Comparison of ENCODE assay signal across 26 cellular contexts in the genomic region with DNA sequence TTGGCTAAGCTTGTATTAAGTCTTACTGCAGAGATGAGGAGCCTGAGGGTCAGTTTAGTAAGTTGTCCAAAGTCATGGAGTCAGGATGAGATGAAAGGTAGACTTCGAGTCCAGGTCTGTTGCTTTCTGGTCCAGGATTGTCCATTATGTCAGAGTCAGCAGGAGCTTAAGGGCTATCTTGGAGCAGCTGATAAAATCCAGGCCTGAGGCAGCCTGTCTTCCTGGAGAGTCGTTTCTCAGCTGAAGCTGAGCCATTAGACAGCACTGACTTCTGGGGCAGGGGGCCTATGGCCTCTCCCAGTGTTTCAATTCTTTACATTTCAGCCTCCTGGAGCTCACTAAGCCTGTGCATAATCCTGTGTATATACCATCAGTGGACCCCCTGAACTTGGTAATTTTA.
DNase-seq lines count a peak whose midpoint lies in the region; ATAC-seq and TF ChIP-seq lines count a peak whose summit lies in the region.
"Had no signal": no experiment of that assay in that cellular context is flagged by ENCODE, and none has a peak within 500 bp of the region (broad histone marks: within the 10 kb centered on the region; RNA-seq: fewer than 3 reads in every experiment).

No MANE protein-coding gene starts in this region.

- H3K36me3 Mint-ChIP-seq in glutamatergic neuron (ENCODE audit: unreplicated experiment) (no peaks in the 10 kb centered on the region), neural progenitor cell (no peaks in the 10 kb centered on the region)
- H3K36me3 Mint-ChIP-seq in activated T-helper 17 cell treated with anti-CD3 and anti-CD28 coated beads, Interleukin-2, amount 50 U/mL, for 72 hours (ENCODE audit: low read depth): no peaks in the 10 kb centered on the region
- H3K36me3 Mint-ChIP-seq: CD14-positive monocyte; CD8-positive, alpha-beta memory T cell had no signal

- no peaks in the 10 kb centered on the region for H4K20me1 ChIP-seq in neural progenitor cell (ENCODE audit: low read depth)

- H2AFZ ChIP-seq in neural progenitor cell (replicated peaks): no peak overlapping the region

- no peak for TF ChIP-seq CTCF in glutamatergic neuron (IDR thresholded peaks at IDR 0.05; ENCODE audit: partially characterized antibody, unreplicated experiment)
- no peak for TF ChIP-seq CTCF in neural progenitor cell (IDR thresholded peaks at IDR 0.05)

- no peak overlapping the region for H3K9ac ChIP-seq in neural progenitor cell

- peak overlapping the region; percentile 13 for H3K4me3 Mint-ChIP-seq in glutamatergic neuron (ENCODE audit: unreplicated experiment)
- no peak overlapping the region for H3K4me3 Mint-ChIP-seq in neural progenitor cell
- no peak overlapping the region for H3K4me3 Mint-ChIP-seq in activated T-helper 17 cell treated with anti-CD3 and anti-CD28 coated beads, Interleukin-2, amount 50 U/mL, for 72 hours
- H3K4me3 Mint-ChIP-seq: B cell; CD14-positive monocyte; CD8-positive, alpha-beta memory T cell had no signal

- no peak overlapping the region for H3K4me3 ChIP-seq in neural progenitor cell
- H3K4me3 ChIP-seq: K562 had no signal

- peaks cover 51% of the 10 kb centered on the region for H3K4me1 Mint-ChIP-seq in glutamatergic neuron (ENCODE audit: low read depth, unreplicated experiment)
- peaks cover 47% of the 10 kb centered on the region for H3K4me1 Mint-ChIP-seq in neural progenitor cell
- no peaks in the 10 kb centered on the region for H3K4me1 Mint-ChIP-seq in activated T-helper 17 cell treated with anti-CD3 and anti-CD28 coated beads, Interleukin-2, amount 50 U/mL, for 72 hours
- H3K4me1 Mint-ChIP-seq: B cell; CD14-positive monocyte; CD8-positive, alpha-beta memory T cell had no signal

- no peak overlapping the region for H3K27ac ChIP-seq in neural progenitor cell
- H3K27ac ChIP-seq: 22Rv1, RWPE1 had no signal

- no peaks in the 10 kb centered on the region for H3K36me3 ChIP-seq in neural progenitor cell

- H3K27ac Mint-ChIP-seq in glutamatergic neuron (ENCODE audit: unreplicated experiment) (peak overlapping the region; percentile 35), neural progenitor cell (peak overlapping the region; percentile 20)
- H3K27ac Mint-ChIP-seq in activated T-helper 17 cell treated with anti-CD3 and anti-CD28 coated beads, Interleukin-2, amount 50 U/mL, for 72 hours: no peak overlapping the region
- H3K27ac Mint-ChIP-seq: B cell; CD14-positive monocyte; CD8-positive, alpha-beta memory T cell had no signal

- H3F3A ChIP-seq in neural progenitor cell (ENCODE audit: low read depth): no peaks in the 10 kb centered on the region

- H3K9me3 Mint-ChIP-seq in glutamatergic neuron (ENCODE audit: unreplicated experiment) (peaks cover 5% of the 10 kb centered on the region), neural progenitor cell (peaks cover 2% of the 10 kb centered on the region)
- H3K9me3 Mint-ChIP-seq in activated T-helper 17 cell treated with anti-CD3 and anti-CD28 coated beads, Interleukin-2, amount 50 U/mL, for 72 hours: no peaks in the 10 kb centered on the region
- H3K9me3 Mint-ChIP-seq: CD8-positive, alpha-beta memory T cell had no signal

- no peaks in the 10 kb centered on the region for H3K9me3 ChIP-seq in neural progenitor cell (ENCODE audit: low read depth)

- DNase-seq in NCI-H82 (lab: John Stamatoyannopoulos, UW): peak; percentile 18
- no peak for DNase-seq in NCI-H82 treated with DMSO at 0.1 percent for 48 hours (lab: John Stamatoyannopoulos, UW; ENCODE audit: unreplicated experiment)
- no peak for DNase-seq in glutamatergic neuron
- DNase-seq in neural progenitor cell (ENCODE audit: low spot score): no peak
- DNase-seq in activated CD8-positive, alpha-beta memory T cell treated with anti-CD3 and anti-CD28 coated beads for 24 hours: no peak
- no peak for DNase-seq in OCI-M1 (lab: John Stamatoyannopoulos, UW)
- no peak for DNase-seq in NCI-H128 (lab: John Stamatoyannopoulos, UW; ENCODE audit: unreplicated experiment)
- DNase-seq: CD8-positive, alpha-beta memory T cell; DMS 273 treated with DMSO at 0.1 percent for 48 hours; DMS79; EL; GF-D8; Kasumi-1; NCI-H1105 treated with DMSO at 0.1 percent for 48 hours; NCI-H2029; NCI-H446; NCI-H526; SHP77 had no signal

- no peaks in the 10 kb centered on the region for H3K27me3 ChIP-seq in neural progenitor cell

- H3K27me3 Mint-ChIP-seq in glutamatergic neuron (ENCODE audit: unreplicated experiment) (peaks cover 5% of the 10 kb centered on the region), neural progenitor cell (ENCODE audit: insufficient read depth, low read depth) (peaks cover 2% of the 10 kb centered on the region)
- H3K27me3 Mint-ChIP-seq in activated T-helper 17 cell treated with anti-CD3 and anti-CD28 coated beads, Interleukin-2, amount 50 U/mL, for 72 hours: no peaks in the 10 kb centered on the region

- no peak overlapping the region for H3K4me2 ChIP-seq in neural progenitor cell

- ATAC-seq in activated T-helper 17 cell treated with anti-CD3 and anti-CD28 coated beads, Interleukin-2, amount 50 U/mL, for 72 hours (replicated peaks): no peak
- ATAC-seq: HepG2, K562, Panc1 had no signal

- H3K79me2 ChIP-seq in neural progenitor cell (ENCODE audit: low read depth): no peaks in the 10 kb centered on the region

- H3K4me1 ChIP-seq in neural progenitor cell: peaks cover 7% of the 10 kb centered on the region
